ENCODE assay signal across 20 cellular contexts in genomic region chr2:39217192-39217550, GRCh38. TPM values are rescaled to one million over a fixed set of nuclear protein-coding genes. Genes with fewer than 3 reads are reported as not detected.
A peak's percentile ranks its signal among the peaks of the same experiment; 100 is the strongest.
DNase-seq lines count a peak whose midpoint lies in the region; ATAC-seq, FAIRE-seq and TF ChIP-seq lines count a peak whose summit lies in the region.
"Had no signal": no experiment of that assay in that cellular context is flagged by ENCODE, and none has a peak within 500 bp of the region (broad histone marks: within the 10 kb centered on the region; RNA-seq: fewer than 3 reads in every experiment).

No MANE protein-coding gene starts in this region.

- no peaks in the 10 kb centered on the region for H3K27me3 ChIP-seq in CD4-positive, alpha-beta T cell (ENCODE audit: control insufficient read depth, insufficient read depth, low read length)
- no peaks in the 10 kb centered on the region for H3K27me3 ChIP-seq in Peyer's patch
- H3K27me3 ChIP-seq: stomach had no signal

- DNase-seq in AML-193 (lab: John Stamatoyannopoulos, UW) (peak; percentile 5 to 35), Peyer's patch (no peak), H54 (ENCODE audit: insufficient read length, low spot score) (no peak)
- no peak for DNase-seq in CD4-positive, alpha-beta T cell
- no peak for DNase-seq in activated naive CD8-positive, alpha-beta T cell treated with anti-CD3 and anti-CD28 coated beads, Interleukin-2, amount 10 ng/mL, durations not matched to agents 7 days and 5 days
- DNase-seq in stimulated activated CD4-positive, alpha-beta T cell treated with anti-CD3 and anti-CD28 coated beads, Interleukin-2, amount 100 ng/mL, for 24 hours, result no peak
- DNase-seq: NCI-H1694 treated with DMSO at 0.1 percent for 48 hours, NCI-H446, nucleus accumbens had no signal

- no peaks in the 10 kb centered on the region for H3K36me3 ChIP-seq in Peyer's patch
- H3K36me3 ChIP-seq: stomach had no signal

- no peak for TF ChIP-seq CTCF in CD4-positive, alpha-beta T cell (IDR thresholded peaks at IDR 0.05)
- TF ChIP-seq CTCF in Peyer's patch (IDR thresholded peaks at IDR 0.05), result no peak

- H3K4me1 Mint-ChIP-seq in CD4-positive, alpha-beta T cell (ENCODE audit: low read depth), result peaks cover 33% of the 10 kb centered on the region
- H3K4me1 Mint-ChIP-seq in activated naive CD8-positive, alpha-beta T cell treated with anti-CD3 and anti-CD28 coated beads, Interleukin-2, amount 10 ng/mL, durations not matched to agents 7 days and 5 days, result peaks cover 68% of the 10 kb centered on the region

- TF ChIP-seq POLR2A in Peyer's patch (IDR thresholded peaks at IDR 0.05) (no peak), H54 (IDR thresholded peaks at IDR 0.05; ENCODE audit: low read depth, low read length) (no peak)

- intact Hi-C loops in CD4-positive, alpha-beta T cell (cut with DNase I, micrococcal nuclease), result loop anchor here in 1 of 2 experiments (2.0 kb wide), 1 partner anchor 92 kb away; no protein-coding TSS in a partner anchor

- no peaks in the 10 kb centered on the region for H3K4me1 ChIP-seq in Peyer's patch
- H3K4me1 ChIP-seq: stomach had no signal

- CTCF ChIA-PET in CD4-positive, alpha-beta T cell (lab: Charles Lee), result interaction anchor here (1.0 to 1.9 kb wide), 2 partner anchors 11 to 97 kb away, joined by 3 to 8 read pairs; partner anchors contain the start of gene SOS1

- no peaks in the 10 kb centered on the region for H3K9me3 ChIP-seq in CD4-positive, alpha-beta T cell (ENCODE audit: control insufficient read depth, low read length)
- no peaks in the 10 kb centered on the region for H3K9me3 ChIP-seq in Peyer's patch
- H3K9me3 ChIP-seq: stomach had no signal

- ATAC-seq in CD4-positive, alpha-beta T cell (ENCODE audit: poor library complexity), result peak; percentile 70
- ATAC-seq in HG03097 (IDR thresholded peaks at IDR 0.05; ENCODE audit: low FRiP score, unreplicated experiment), result peak; percentile 37
- peak; percentile 75 for ATAC-seq in activated naive CD8-positive, alpha-beta T cell treated with anti-CD3 and anti-CD28 coated beads, Interleukin-2, amount 10 ng/mL, durations not matched to agents 7 days and 5 days (ENCODE audit: low read depth)
- no peak for ATAC-seq in HG03135 (IDR thresholded peaks at IDR 0.05; ENCODE audit: unreplicated experiment)

- peak overlapping the region; percentile 59 for H3K27ac Mint-ChIP-seq in CD4-positive, alpha-beta T cell
- H3K27ac Mint-ChIP-seq in activated naive CD8-positive, alpha-beta T cell treated with anti-CD3 and anti-CD28 coated beads, Interleukin-2, amount 10 ng/mL, durations not matched to agents 7 days and 5 days, result peak overlapping the region; percentile 96

- no peak overlapping the region for H3K4me3 ChIP-seq in Peyer's patch
- H3K4me3 ChIP-seq: coronary artery, stomach had no signal

- POLR2A ChIA-PET in CD4-positive, alpha-beta T cell (lab: Charles Lee), result interaction anchor here (0.6 to 5.4 kb wide), 8 partner anchors 9 to 466 kb away, joined by 3 to 99 read pairs (median 6); partner anchors contain the start of genes SOS1 and SRSF7
- POLR2A ChIA-PET in activated naive CD8-positive, alpha-beta T cell treated with anti-CD3 and anti-CD28 coated beads, Interleukin-2, amount 10 ng/mL, durations not matched to agents 7 days and 5 days (lab: Charles Lee), result interaction anchor here (0.7 to 6.1 kb wide), 8 partner anchors 11 to 97 kb away, joined by 3 to 119 read pairs (median 15); partner anchors contain the start of gene SOS1

- H3K4me3 Mint-ChIP-seq in CD4-positive, alpha-beta T cell, result peak overlapping the region; percentile 6
- peak overlapping the region; percentile 71 for H3K4me3 Mint-ChIP-seq in activated naive CD8-positive, alpha-beta T cell treated with anti-CD3 and anti-CD28 coated beads, Interleukin-2, amount 10 ng/mL, durations not matched to agents 7 days and 5 days

- no peaks in the 10 kb centered on the region for H3K36me3 Mint-ChIP-seq in CD4-positive, alpha-beta T cell (ENCODE audit: low read depth)
- H3K36me3 Mint-ChIP-seq in activated naive CD8-positive, alpha-beta T cell treated with anti-CD3 and anti-CD28 coated beads, Interleukin-2, amount 10 ng/mL, durations not matched to agents 7 days and 5 days, result peaks cover 34% of the 10 kb centered on the region

- H3K27me3 Mint-ChIP-seq in CD4-positive, alpha-beta T cell, result no peaks in the 10 kb centered on the region
- H3K27me3 Mint-ChIP-seq in activated naive CD8-positive, alpha-beta T cell treated with anti-CD3 and anti-CD28 coated beads, Interleukin-2, amount 10 ng/mL, durations not matched to agents 7 days and 5 days, result no peaks in the 10 kb centered on the region

- FAIRE-seq in H54 (lab: Jason Lieb, UNC), result no peak
- FAIRE-seq: GM12892, GM19239, HTR-8/SVneo had no signal

- H3K27ac ChIP-seq in CD4-positive, alpha-beta T cell (ENCODE audit: low read depth, low read length), result no peak overlapping the region
- H3K27ac ChIP-seq in Peyer's patch, result peak overlapping the region in 1 of 4 donors; percentile 33
- H3K27ac ChIP-seq: C4-2B, coronary artery, epithelial cell of prostate had no signal

- H3K9me3 Mint-ChIP-seq in CD4-positive, alpha-beta T cell, result no peaks in the 10 kb centered on the region
- peaks cover 8% of the 10 kb centered on the region for H3K9me3 Mint-ChIP-seq in activated naive CD8-positive, alpha-beta T cell treated with anti-CD3 and anti-CD28 coated beads, Interleukin-2, amount 10 ng/mL, durations not matched to agents 7 days and 5 days

RNA-seq across cellular contexts. Expression of gene CDKL4, which starts 26.6 kb away (rescaled TPM):
- under 1 TPM in 1 of 2 experiments, not detected in 1; 0.75 TPM for total RNA-seq in CD4-positive, alpha-beta T cell
- total RNA-seq in activated naive CD8-positive, alpha-beta T cell treated with anti-CD3 and anti-CD28 coated beads, Interleukin-2, amount 10 ng/mL, durations not matched to agents 7 days and 5 days, result 1 to 10 TPM in 1 of 2 experiments, under 1 TPM in 1; 0.50 to 1.2 TPM
- total RNA-seq in Peyer's patch, result 1 to 10 TPM in 1 of 4 donors, under 1 TPM in 2, not detected in 1; 0.70 to 4.1 (median 0.80) TPM
- total RNA-seq: glomerular endothelial cell, M059J had no signal

Comparison
In these comparisons a context has a peak if more than half of its experiments do, and no peak if none do; other contexts are left out.
1. DNase-seq: peak in AML-193 (2 of 2); none in CD4-positive, alpha-beta T cell (0 of 10), activated naive CD8-positive, alpha-beta T cell treated with anti-CD3 and anti-CD28 coated beads, Interleukin-2, amount 10 ng/mL, durations not matched to agents 7 days and 5 days (single experiment), Peyer's patch (0 of 3), H54 (single experiment) and stimulated activated CD4-positive, alpha-beta T cell treated with anti-CD3 and anti-CD28 coated beads, Interleukin-2, amount 100 ng/mL, for 24 hours (0 of 2).